8 cellular contexts compared by ENCODE assay signal in the genomic region with DNA sequence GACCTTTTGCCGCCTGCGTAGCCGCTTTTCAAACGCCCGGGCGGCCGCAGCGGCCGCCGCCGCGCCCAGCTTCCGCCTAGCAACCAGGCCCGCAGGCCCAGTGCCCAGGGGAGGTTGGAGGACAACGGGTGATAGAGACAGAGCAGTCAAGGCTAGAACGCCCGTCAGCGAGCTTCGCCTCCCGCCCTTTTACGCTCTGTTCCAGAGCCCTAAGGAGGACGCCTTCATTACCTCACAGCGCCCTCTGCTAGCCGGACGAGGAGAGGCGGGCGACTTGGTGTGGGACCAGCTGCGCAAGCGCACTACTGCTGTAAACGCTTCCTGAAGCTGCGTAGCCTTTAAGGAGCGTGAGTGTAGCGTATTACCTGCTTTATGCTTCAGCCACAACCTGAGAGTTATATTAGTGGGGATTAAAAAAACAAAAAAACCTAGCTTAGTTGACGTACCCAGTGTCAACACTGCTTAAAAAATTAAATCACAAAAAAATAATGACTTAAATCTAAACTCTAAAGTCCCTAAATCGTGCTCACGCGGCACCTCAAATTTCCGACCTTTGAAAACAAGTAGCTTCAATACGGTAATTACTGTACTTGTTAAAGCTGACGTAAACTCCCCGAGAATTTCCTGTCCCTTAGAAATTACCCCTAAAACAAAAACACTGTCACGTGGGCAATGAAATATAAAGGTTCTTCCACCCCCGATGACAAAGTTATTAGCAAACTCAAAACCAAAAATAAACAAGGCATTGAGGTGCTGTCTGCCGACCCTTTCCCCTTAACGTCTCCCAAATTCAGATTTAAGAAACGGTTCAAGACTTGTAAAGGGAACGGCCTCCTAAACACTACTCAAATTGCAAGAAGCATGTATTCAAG. TPM values are rescaled to one million over a fixed set of nuclear protein-coding genes. Genes with fewer than 3 reads are reported as not detected.
DNase-seq lines count a peak whose midpoint lies in the region; ATAC-seq and TF ChIP-seq lines count a peak whose summit lies in the region.

A gene (minus strand): TSS at position 126 of the 872 bp plus-strand sequence. CDS start 405 bp downstream, outside the sequence.

- H3K4me2 ChIP-seq in mammary epithelial cell (ENCODE audit: insufficient read depth, low read depth, low read length), result peak within 1 kb of the TSS; percentile 93

- 1% methylated on average over 35 of the region's 47 CpGs for WGBS in mammary epithelial cell (ENCODE audit: low coverage, missing lambda C conversion rate)

- dilution Hi-C loops in mammary epithelial cell (cut with HindIII; ENCODE audit: low sequenced_read_pairs), result no loop called here

- H3K27ac ChIP-seq in AG04450 (ENCODE audit: low read depth, low read length) (peak within 1 kb of the TSS; percentile 72), VCaP (peak within 1 kb of the TSS; percentile 84), mammary epithelial cell (ENCODE audit: insufficient read depth, low read depth, low read length) (peak within 1 kb of the TSS; percentile 93), iPS-20b (ENCODE audit: low read length) (peak within 1 kb of the TSS; percentile 31), skin epidermis (peak within 1 kb of the TSS; percentile 82 to 97 (median 92))

- H3K9me3 ChIP-seq in AG04450 (ENCODE audit: control insufficient read depth, insufficient read depth, low read length) (no peaks in the 10 kb centered on the region), mammary epithelial cell (replicated peaks; ENCODE audit: insufficient read depth, low read length) (no peaks in the 10 kb centered on the region), iPS-20b (ENCODE audit: insufficient read depth, low read depth, low read length) (no peaks in the 10 kb centered on the region)

- in situ Hi-C loops in mammary epithelial cell (cut with MboI; ENCODE audit: low sequenced_read_pairs in 2 of 2), result loop anchor here (10.0 to 25.0 kb wide), 2 partner anchors 91 to 189 kb away; a partner anchor contains a TSS

- TSS peak; percentile 85 for BruUV-seq in mammary epithelial cell (replicated peaks; lab: Mats Ljungman, UMichigan)

- H3K27me3 ChIP-seq in AG04450 (ENCODE audit: control insufficient read depth, insufficient read depth, low read length) (no peaks in the 10 kb centered on the region), mammary epithelial cell (ENCODE audit: insufficient read depth, low read length) (no peaks in the 10 kb centered on the region), iPS-20b (ENCODE audit: insufficient read depth, low read length) (no peaks in the 10 kb centered on the region; the same call in 1 of the 2 replicates)

- intact Hi-C loops in mammary epithelial cell (cut with micrococcal nuclease), result loop anchor here (1.0 kb wide), 2 partner anchors 88 to 188 kb away; no protein-coding TSS in a partner anchor

- H3K9ac ChIP-seq in mammary epithelial cell (ENCODE audit: insufficient read depth, low read length), result peak within 1 kb of the TSS; percentile 92
- H3K9ac ChIP-seq in iPS-20b (ENCODE audit: low read depth, low read length), result peak within 1 kb of the TSS; percentile 86

- ATAC-seq in GM18868 (IDR thresholded peaks at IDR 0.05; ENCODE audit: unreplicated experiment), result peak; percentile 97
- ATAC-seq in HG03108 (IDR thresholded peaks at IDR 0.05; ENCODE audit: unreplicated experiment), result peak; percentile 98

- peaks cover 45% of the 10 kb centered on the region for H3K79me2 ChIP-seq in mammary epithelial cell (ENCODE audit: insufficient read depth, low read length)

- H3K4me3 ChIP-seq in AG04450 (ENCODE audit: low read depth, low read length) (peak within 1 kb of the TSS; percentile 82), mammary epithelial cell (replicated peaks in 1 of 3; ENCODE audit: insufficient read depth in 1 of 3, low read depth in 2 of 3, low read length in 3 of 3) (peak within 1 kb of the TSS; percentile 74 to 85 (median 83)), iPS-20b (ENCODE audit: low read length) (peak within 1 kb of the TSS; percentile 99), skin epidermis (peak within 1 kb of the TSS; percentile 65 to 93 (median 79))

- no peaks in the 10 kb centered on the region for H4K20me1 ChIP-seq in mammary epithelial cell (ENCODE audit: insufficient read depth, low read length)

- CTCF ChIA-PET in AG04450 (lab: Charles Lee) (interaction anchor here (0.5 to 3.7 kb wide), 63 partner anchors 10 to 929 kb away, joined by 3 to 82 read pairs (median 5); a partner anchor contains a TSS), mammary epithelial cell (lab: Charles Lee; ENCODE audit: low non-redundant PET) (interaction anchor here (0.6 to 0.8 kb wide), 6 partner anchors 9 to 187 kb away, joined by 3 to 10 read pairs (median 4); no protein-coding TSS in a partner anchor)

- TF ChIP-seq CTCF in AG04450 (IDR thresholded peaks at IDR 0.05; ENCODE audit: low read depth, low read length) (peak; percentile 80), VCaP (conservative IDR thresholded peaks at IDR 0.05) (peak; percentile 93), mammary epithelial cell (conservative IDR thresholded peaks at IDR 0.05 in 1 of 2, IDR thresholded peaks at IDR 0.05 in 1 of 2; ENCODE audit: extremely low read depth in 1 of 2, insufficient read depth in 1 of 2, low read depth in 1 of 2, low read length in 2 of 2) (peak; percentile 73 to 80)

- POLR2A ChIA-PET in AG04450 (lab: Yijun Ruan, JAX), result interaction anchor here (0.7 to 2.0 kb wide), 7 partner anchors 64 to 266 kb away, joined by 3 to 26 read pairs (median 5); a partner anchor contains a TSS

- DNase-seq in AG04450 (ENCODE audit: low read depth, low spot score) (peak; percentile 99), NCI-H2196 treated with DMSO at 0.1 percent for 48 hours (lab: John Stamatoyannopoulos, UW; ENCODE audit: unreplicated experiment) (peak; percentile 99), mammary epithelial cell (peak; percentile 99)

- H3K36me3 ChIP-seq in mammary epithelial cell (ENCODE audit: insufficient read depth, low read length) (no peaks in the 10 kb centered on the region), iPS-20b (ENCODE audit: insufficient read depth, low read depth, low read length) (no peaks in the 10 kb centered on the region; the same call in 1 of the 2 replicates)

- H3K4me1 ChIP-seq in mammary epithelial cell (ENCODE audit: insufficient read depth, low read length) (peaks cover 15% of the 10 kb centered on the region), iPS-20b (ENCODE audit: insufficient read depth, low read length) (peaks cover 12% of the 10 kb centered on the region; the same call in 1 of the 2 replicates)

- H2AFZ ChIP-seq in mammary epithelial cell (ENCODE audit: low read depth, low read length), result peak within 1 kb of the TSS; percentile 98

RNA-seq across cellular contexts. Expression of the gene that starts here (rescaled TPM):
- polyA plus RNA-seq in AG04450 (2011; rRNA removed) (20.0 and 27.2 TPM in 2 replicates), mammary epithelial cell (14.7 TPM)
- polyA minus RNA-seq in AG04450 (2011; rRNA and poly(A)+ RNA removed), result 37.3 and 39.5 TPM in 2 replicates
- total RNA-seq in mammary epithelial cell, result 10 to 100 TPM; 20.7 to 24.6 TPM
- 48.6 TPM for polyA minus RNA-seq in mammary epithelial cell

Comparison
In these comparisons a context has a peak if more than half of its experiments do, and no peak if none do; other contexts are left out.
1. Peak in every context shown above with its lines: DNase-seq, ATAC-seq, H3K4me3 ChIP-seq and H3K27ac ChIP-seq.
2. H3K27ac ChIP-seq: peak in every context shown above with its lines; median percentile 93 in mammary epithelial cell; 92 in skin epidermis; 84 in VCaP; 72 in AG04450; 31 in iPS-20b.